ENCODE assay signal across 10 cellular contexts in genomic region chr12:113933201-113933786, GRCh38. TPM values are rescaled to one million over a fixed set of nuclear protein-coding genes. Genes with fewer than 3 reads are reported as not detected.
DNase-seq lines count a peak whose midpoint lies in the region; ATAC-seq and TF ChIP-seq lines count a peak whose summit lies in the region.
"Had no signal": no experiment of that assay in that cellular context is flagged by ENCODE, and none has a peak within 500 bp of the region (broad histone marks: within the 10 kb centered on the region; RNA-seq: fewer than 3 reads in every experiment).

No MANE protein-coding gene starts in this region.

- H3K4me1 Mint-ChIP-seq in endothelial cell (ENCODE audit: unreplicated experiment), result peaks cover 44% of the 10 kb centered on the region

- H3K9me3 ChIP-seq in spleen, result no peaks in the 10 kb centered on the region

- WGBS in urinary bladder, result 38% methylated on average over 18 of the region's 18 CpGs
- WGBS in spleen, 5 donors, result 85 to 89% (median 89%) methylated on average over 18 of the region's 18 CpGs

- TF ChIP-seq CTCF in endothelial cell (IDR thresholded peaks at IDR 0.05; ENCODE audit: unreplicated experiment) (no peak), spleen (IDR thresholded peaks at IDR 0.05 in 8 of 11, conservative IDR thresholded peaks at IDR 0.05 in 3 of 11) (no peak), GM10266 (IDR thresholded peaks at IDR 0.05; ENCODE audit: control insufficient read depth, insufficient read depth, low read depth, missing control alignments) (no peak)

- H3K4me1 ChIP-seq in urinary bladder (ENCODE audit: insufficient read depth), result no peaks in the 10 kb centered on the region
- no peaks in the 10 kb centered on the region for H3K4me1 ChIP-seq in spleen

- DNase-seq in NCI-H1417 (lab: John Stamatoyannopoulos, UW), result peak in 2 of 3 experiments; percentile 15 to 33
- DNase-seq in NCI-H1417 treated with DMSO at 0.1 percent for 48 hours (lab: John Stamatoyannopoulos, UW), result no peak
- DNase-seq in endothelial cell (ENCODE audit: low spot score), result peak; percentile 22
- DNase-seq in left kidney (ENCODE audit: low read depth, low spot score), result peak; percentile 74
- DNase-seq in spleen, result no peak
- DNase-seq in GM10266 (ENCODE audit: extremely low spot score), result no peak

- H3K36me3 ChIP-seq in urinary bladder (ENCODE audit: insufficient read depth), result peaks cover 8% of the 10 kb centered on the region
- H3K36me3 ChIP-seq in spleen, result peaks cover 0 to 100% (median 75%) of the 10 kb centered on the region in 6 donors

- H3K27ac ChIP-seq in urinary bladder (ENCODE audit: low read depth), result peak overlapping the region; percentile 44
- no peak overlapping the region for H3K27ac ChIP-seq in spleen
- H3K27ac ChIP-seq: 22Rv1 had no signal

- no peak overlapping the region for H3K4me3 Mint-ChIP-seq in endothelial cell (ENCODE audit: unreplicated experiment)
- H3K4me3 Mint-ChIP-seq: IgD-negative memory B cell had no signal

- no peaks in the 10 kb centered on the region for H3K9me3 Mint-ChIP-seq in endothelial cell (ENCODE audit: unreplicated experiment)
- H3K9me3 Mint-ChIP-seq: IgD-negative memory B cell had no signal

- intact Hi-C loops in spleen (cut with DNase I; ENCODE audit: low total_unique reads), result no loop called here

- peak overlapping the region; percentile 65 for H3K27ac Mint-ChIP-seq in endothelial cell (ENCODE audit: unreplicated experiment)
- H3K27ac Mint-ChIP-seq: IgD-negative memory B cell had no signal

- no peaks in the 10 kb centered on the region for H3K27me3 ChIP-seq in spleen (replicated peaks in 1 of 7)

- TF ChIP-seq POLR2A in spleen (IDR thresholded peaks at IDR 0.05), result no peak

- peaks cover 3% of the 10 kb centered on the region for H3K27me3 Mint-ChIP-seq in endothelial cell (ENCODE audit: unreplicated experiment)
- H3K27me3 Mint-ChIP-seq: IgD-negative memory B cell had no signal

- H3K4me3 ChIP-seq in urinary bladder (ENCODE audit: low read depth, low read length) (no peak overlapping the region), spleen (no peak overlapping the region)

- no peak for ATAC-seq in GM19395 (IDR thresholded peaks at IDR 0.05; ENCODE audit: unreplicated experiment)

- H3K36me3 Mint-ChIP-seq in endothelial cell (ENCODE audit: low read depth, unreplicated experiment), result peaks cover 10% of the 10 kb centered on the region

RNA-seq across cellular contexts. Expression of gene RBM19, which starts 32.8 kb away (rescaled TPM):
- total RNA-seq in endothelial cell (ENCODE audit: unreplicated experiment), result 27.4 TPM
- 16.3 TPM for total RNA-seq in urinary bladder
- 15.4 TPM for polyA plus RNA-seq in urinary bladder
- total RNA-seq in spleen, result 10 to 100 TPM; 29.1 to 46.7 (median 34.8) TPM
- polyA plus RNA-seq in spleen, result 10 to 100 TPM; 13.6 to 22.5 (median 15.7) TPM

Comparison
In these comparisons a context has a peak if more than half of its experiments do, and no peak if none do; other contexts are left out.
1. DNase-seq: peak in NCI-H1417 (2 of 3), endothelial cell (single experiment) and left kidney (single experiment); none in NCI-H1417 treated with DMSO at 0.1 percent for 48 hours (single experiment), spleen (single experiment) and GM10266 (single experiment).